8 cellular contexts compared by ENCODE assay signal in the genomic region with DNA sequence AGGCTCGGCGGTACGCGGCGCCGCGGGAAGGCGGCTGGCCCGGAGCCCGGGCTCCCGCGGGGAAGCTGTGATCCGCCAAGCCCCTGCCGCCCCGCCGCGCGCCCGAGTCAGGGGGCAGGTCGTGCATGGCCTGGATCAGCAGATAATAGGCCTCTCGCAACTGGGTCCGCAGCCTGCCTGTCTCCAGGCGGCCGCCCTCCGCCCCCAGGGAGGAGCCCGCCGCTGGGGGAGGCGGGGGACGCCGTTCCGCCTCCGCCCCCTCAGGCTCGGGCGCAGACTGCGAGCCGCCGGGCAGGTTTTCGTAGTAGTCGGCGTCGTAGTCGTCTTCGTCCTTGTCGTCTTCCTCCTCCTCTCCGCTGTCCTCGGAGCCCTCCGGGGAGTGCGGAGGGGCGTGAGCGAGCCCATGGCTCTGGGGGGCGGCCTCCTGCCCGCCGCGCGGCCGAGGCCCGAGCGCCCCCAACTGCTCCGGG.
DNase-seq lines count a peak whose midpoint lies in the region; ATAC-seq and TF ChIP-seq lines count a peak whose summit lies in the region.

Gene SYDE2, minus strand, starts transcription at position 147 of the 470 bp plus-strand sequence. Its CDS starts 20 bp downstream, at position 127.

- peak within 1 kb of the TSS; percentile 44 for H3K27ac ChIP-seq in caudate nucleus (ENCODE audit: low read depth, low read length)

- DNase-seq in NCI-H1930 (lab: John Stamatoyannopoulos, UW) (peak; percentile 47 to 65), caudate nucleus (lab: John Stamatoyannopoulos, UW) (peak in 34 of 61 donors; percentile 5 to 66 (median 35)), kidney glomerular epithelial cell (lab: John Stamatoyannopoulos, UW) (peak; percentile 54), inferior parietal cortex (ENCODE audit: extremely low spot score) (no peak)
- peak; percentile 37 to 53 for DNase-seq in stimulated activated CD4-positive, alpha-beta T cell treated with anti-CD3 and anti-CD28 coated beads, Interleukin-15, amount 100 ng/mL, for 48 hours (ENCODE audit: low read depth in 2 of 2)

- peak within 1 kb of the TSS; percentile 84 for H3K4me3 ChIP-seq in WI38 (ENCODE audit: low read depth, low read length)

- no peak for TF ChIP-seq CTCF in WI38 (IDR thresholded peaks at IDR 0.05; ENCODE audit: low read depth, low read length)

- peak; percentile 87 for ATAC-seq in GM18502 (IDR thresholded peaks at IDR 0.05; ENCODE audit: poor library complexity, unreplicated experiment)
- ATAC-seq in HG02798 (IDR thresholded peaks at IDR 0.05; ENCODE audit: poor library complexity, unreplicated experiment), result peak; percentile 85
